Comparison of ENCODE assay signal across 37 cellular contexts in genomic region chr18:9343577-9343976, GRCh38.
"Had no signal": no experiment of that assay in that cellular context is flagged by ENCODE, and none has a peak within 500 bp of the region (broad histone marks: within the 10 kb centered on the region; RNA-seq: fewer than 3 reads in every experiment).

No MANE protein-coding gene starts in this region.

- FAIRE-seq: colon had no signal

- H3K27ac ChIP-seq: ascending aorta, body of pancreas, brain microvascular endothelial cell, breast epithelium, WERI-Rb-1 had no signal

- H3K4me3 Mint-ChIP-seq: activated CD4-positive, alpha-beta memory T cell treated with anti-CD3 and anti-CD28 coated beads, Interleukin-2, amount 10 ng/mL, durations not matched to agents 7 days and 5 days; activated CD4-positive, alpha-beta T cell treated with anti-CD3 and anti-CD28 coated beads for 36 hours; activated CD4-positive, alpha-beta T cell treated with anti-CD3 and anti-CD28 coated beads, Interleukin-2, amount 10 ng/mL, durations not matched to agents 7 days and 5 days; activated CD8-positive, alpha-beta memory T cell treated with anti-CD3 and anti-CD28 coated beads, Interleukin-2, amount 10 ng/mL, durations not matched to agents 7 days and 5 days; activated CD8-positive, alpha-beta T cell treated with anti-CD3 and anti-CD28 coated beads, Interleukin-2, amount 10 ng/mL, durations not matched to agents 7 days and 5 days; activated naive CD4-positive, alpha-beta T cell treated with anti-CD3 and anti-CD28 coated beads, Interleukin-2, amount 10 ng/mL, durations not matched to agents 7 days and 5 days; activated naive CD4-positive, alpha-beta T cell treated with anti-CD3 and anti-CD28 coated beads, Interleukin-2, amount 50 U/mL, for 24 hours; activated naive CD8-positive, alpha-beta T cell; activated naive CD8-positive, alpha-beta T cell treated with anti-CD3 and anti-CD28 coated beads, Interleukin-2, amount 10 ng/mL, durations not matched to agents 7 days and 5 days; activated naive CD8-positive, alpha-beta T cell treated with anti-CD3 and anti-CD28 coated beads, Interleukin-2, amount 50 U/mL, for 24 hours; activated T-cell treated with anti-CD3 and anti-CD28 coated beads, Interleukin-2, amount 50 U/mL, for 24 hours; T-helper 1 cell treated with Interleukin-12 subunit alpha and Interleukin-12 subunit beta and Interleukin-4 antibody, amounts not matched to agents 30 μg/mL and 1 μg/mL, for 36 hours; T-helper 2 cell treated with Interferon-gamma antibody and Interleukin-4, amounts not matched to agents 5 μg/mL and 100 μg/mL, for 36 hours; WTC11 had no signal

- H3K27me3 Mint-ChIP-seq: activated CD4-positive, alpha-beta memory T cell treated with anti-CD3 and anti-CD28 coated beads, Interleukin-2, amount 10 ng/mL, durations not matched to agents 7 days and 5 days; activated CD4-positive, alpha-beta T cell treated with anti-CD3 and anti-CD28 coated beads for 36 hours; activated CD4-positive, alpha-beta T cell treated with anti-CD3 and anti-CD28 coated beads, Interleukin-2, amount 10 ng/mL, durations not matched to agents 7 days and 5 days; activated CD8-positive, alpha-beta memory T cell treated with anti-CD3 and anti-CD28 coated beads, Interleukin-2, amount 10 ng/mL, durations not matched to agents 7 days and 5 days; activated naive CD4-positive, alpha-beta T cell treated with anti-CD3 and anti-CD28 coated beads, Interleukin-2, amount 10 ng/mL, durations not matched to agents 7 days and 5 days; activated naive CD4-positive, alpha-beta T cell treated with anti-CD3 and anti-CD28 coated beads, Interleukin-2, amount 50 U/mL, for 24 hours; activated naive CD8-positive, alpha-beta T cell; activated naive CD8-positive, alpha-beta T cell treated with anti-CD3 and anti-CD28 coated beads, Interleukin-2, amount 10 ng/mL, durations not matched to agents 7 days and 5 days; activated naive CD8-positive, alpha-beta T cell treated with anti-CD3 and anti-CD28 coated beads, Interleukin-2, amount 50 U/mL, for 24 hours; activated T-cell treated with anti-CD3 and anti-CD28 coated beads, Interleukin-2, amount 50 U/mL, for 24 hours had no signal

- H3K27me3 ChIP-seq: ascending aorta, body of pancreas, brain microvascular endothelial cell, breast epithelium had no signal

- H3K9me3 Mint-ChIP-seq: activated CD4-positive, alpha-beta memory T cell treated with anti-CD3 and anti-CD28 coated beads, Interleukin-2, amount 10 ng/mL, durations not matched to agents 7 days and 5 days; activated naive CD4-positive, alpha-beta T cell treated with anti-CD3 and anti-CD28 coated beads, Interleukin-2, amount 10 ng/mL, durations not matched to agents 7 days and 5 days; T-helper 1 cell treated with Interleukin-12 subunit alpha and Interleukin-12 subunit beta and Interleukin-4 antibody, amounts not matched to agents 30 μg/mL and 1 μg/mL, for 36 hours had no signal

- ATAC-seq: activated CD4-positive, alpha-beta T cell treated with anti-CD3 and anti-CD28 coated beads for 36 hours; activated CD4-positive, CD25-positive, alpha-beta regulatory T cell treated with anti-CD3 and anti-CD28 coated beads, Interleukin-2, amount 50 U/mL, for 24 hours; activated CD8-positive, alpha-beta memory T cell treated with anti-CD3 and anti-CD28 coated beads, Interleukin-2, amount 10 ng/mL, durations not matched to agents 7 days and 5 days; activated CD8-positive, alpha-beta T cell treated with anti-CD3 and anti-CD28 coated beads, Interleukin-2, amount 10 ng/mL, durations not matched to agents 7 days and 5 days; activated naive CD8-positive, alpha-beta T cell treated with anti-CD3 and anti-CD28 coated beads, Interleukin-2, amount 50 U/mL, for 24 hours; body of pancreas; WTC11 had no signal

- DNase-seq: activated CD4-positive, alpha-beta memory T cell treated with anti-CD3 and anti-CD28 coated beads, Interleukin-2, amount 10 ng/mL, durations not matched to agents 7 days and 5 days; activated CD4-positive, alpha-beta T cell treated with anti-CD3 and anti-CD28 coated beads for 1 hour; activated CD4-positive, alpha-beta T cell treated with anti-CD3 and anti-CD28 coated beads for 36 hours; activated CD4-positive, alpha-beta T cell treated with anti-CD3 and anti-CD28 coated beads for 48 hours; activated CD4-positive, alpha-beta T cell treated with anti-CD3 and anti-CD28 coated beads, Interleukin-2, amount 10 ng/mL, durations not matched to agents 7 days and 5 days; activated CD4-positive, alpha-beta T cell treated with anti-CD3 and anti-CD28 coated beads, Interleukin-2, amount 50 U/mL, for 48 hours; activated CD4-positive, CD25-positive, alpha-beta regulatory T cell; activated CD8-positive, alpha-beta memory T cell treated with anti-CD3 and anti-CD28 coated beads for 24 hours; activated CD8-positive, alpha-beta memory T cell treated with anti-CD3 and anti-CD28 coated beads, Interleukin-2, amount 10 ng/mL, durations not matched to agents 7 days and 5 days; activated CD8-positive, alpha-beta memory T cell treated with anti-CD3 and anti-CD28 coated beads, Interleukin-2, amount 50 U/mL, for 48 hours; activated CD8-positive, alpha-beta T cell treated with anti-CD3 and anti-CD28 coated beads, Interleukin-2, amount 10 ng/mL, durations not matched to agents 7 days and 5 days; activated effector memory CD4-positive, alpha-beta T cell treated with Interleukin-2 at 50 U/mL for 16 hours; activated gamma-delta T cell; activated naive CD4-positive, alpha-beta T cell treated with anti-CD3 and anti-CD28 coated beads, Interleukin-2, amount 10 ng/mL, durations not matched to agents 7 days and 5 days; activated naive CD4-positive, alpha-beta T cell treated with Interleukin-2 at 50 U/mL for 16 hours; activated naive CD8-positive, alpha-beta T cell treated with anti-CD3 and anti-CD28 coated beads, Interleukin-2, amount 10 ng/mL, durations not matched to agents 7 days and 5 days; activated naive CD8-positive, alpha-beta T cell treated with anti-CD3 and anti-CD28 coated beads, Interleukin-2, amount 50 U/mL, for 24 hours; activated T-cell treated with anti-CD3 and anti-CD28 coated beads, Interleukin-2, amount 50 U/mL, for 24 hours; activated T-cell treated with anti-CD3 and anti-CD28 coated beads, Interleukin-2, amount 50 U/mL, for 48 hours; amygdala; anterior cingulate cortex; body of pancreas; brain microvascular endothelial cell; central memory CD4-positive, alpha-beta T cell; T-helper 2 cell; T-helper 9 cell; WERI-Rb-1 had no signal

- H3K4me3 ChIP-seq: ascending aorta, body of pancreas, breast epithelium had no signal

- H3K27ac Mint-ChIP-seq: activated CD4-positive, alpha-beta memory T cell treated with anti-CD3 and anti-CD28 coated beads, Interleukin-2, amount 10 ng/mL, durations not matched to agents 7 days and 5 days; activated CD4-positive, alpha-beta T cell treated with anti-CD3 and anti-CD28 coated beads for 36 hours; activated CD4-positive, alpha-beta T cell treated with anti-CD3 and anti-CD28 coated beads, Interleukin-2, amount 10 ng/mL, durations not matched to agents 7 days and 5 days; activated CD8-positive, alpha-beta memory T cell treated with anti-CD3 and anti-CD28 coated beads, Interleukin-2, amount 10 ng/mL, durations not matched to agents 7 days and 5 days; activated CD8-positive, alpha-beta T cell treated with anti-CD3 and anti-CD28 coated beads, Interleukin-2, amount 10 ng/mL, durations not matched to agents 7 days and 5 days; activated naive CD4-positive, alpha-beta T cell treated with anti-CD3 and anti-CD28 coated beads, Interleukin-2, amount 10 ng/mL, durations not matched to agents 7 days and 5 days; activated naive CD4-positive, alpha-beta T cell treated with anti-CD3 and anti-CD28 coated beads, Interleukin-2, amount 50 U/mL, for 24 hours; activated naive CD8-positive, alpha-beta T cell; activated naive CD8-positive, alpha-beta T cell treated with anti-CD3 and anti-CD28 coated beads, Interleukin-2, amount 10 ng/mL, durations not matched to agents 7 days and 5 days; activated naive CD8-positive, alpha-beta T cell treated with anti-CD3 and anti-CD28 coated beads, Interleukin-2, amount 50 U/mL, for 24 hours; activated T-cell treated with anti-CD3 and anti-CD28 coated beads, Interleukin-2, amount 50 U/mL, for 24 hours; activated T-helper 2 cell treated with anti-CD3 and anti-CD28 coated beads, Interferon-gamma antibody, Interleukin-2, Interleukin-4, amounts not matched to agents 10 μg/mL and 5 μg/mL and 100 μg/mL, durations not matched to agents 14 hours and 24 hours and 36 hours; T-helper 1 cell treated with Interleukin-12 subunit alpha and Interleukin-12 subunit beta and Interleukin-4 antibody, amounts not matched to agents 30 μg/mL and 1 μg/mL, for 36 hours; T-helper 2 cell treated with Interferon-gamma antibody and Interleukin-4, amounts not matched to agents 5 μg/mL and 100 μg/mL, for 36 hours; WTC11 had no signal

- H3K4me1 ChIP-seq: body of pancreas, breast epithelium had no signal

- H3K36me3 ChIP-seq: breast epithelium had no signal

- H3K9me3 ChIP-seq: ascending aorta, body of pancreas, breast epithelium had no signal
